ENCODE assay signal across 37 cellular contexts in genomic region chr15:43071451-43071850, GRCh38.
"Had no signal": no experiment of that assay in that cellular context is flagged by ENCODE, and none has a peak within 500 bp of the region (broad histone marks: within the 10 kb centered on the region; RNA-seq: fewer than 3 reads in every experiment).

No MANE protein-coding gene starts in this region.

- H3K27me3 Mint-ChIP-seq: activated naive CD4-positive, alpha-beta T cell treated with anti-CD3 and anti-CD28 coated beads, Interleukin-2, amount 10 ng/mL, durations not matched to agents 7 days and 5 days; activated naive CD4-positive, alpha-beta T cell treated with anti-CD3 and anti-CD28 coated beads, Interleukin-2, amount 50 U/mL, for 24 hours; activated naive CD8-positive, alpha-beta T cell; activated naive CD8-positive, alpha-beta T cell treated with anti-CD3 and anti-CD28 coated beads for 36 hours; activated naive CD8-positive, alpha-beta T cell treated with anti-CD3 and anti-CD28 coated beads, Interleukin-2, amount 10 ng/mL, durations not matched to agents 7 days and 5 days; activated naive CD8-positive, alpha-beta T cell treated with anti-CD3 and anti-CD28 coated beads, Interleukin-2, amount 50 U/mL, for 24 hours; activated T-cell treated with anti-CD3 and anti-CD28 coated beads, Interleukin-2, amount 50 U/mL, for 24 hours; activated T-helper 17 cell treated with anti-CD3 and anti-CD28 coated beads, Interleukin-2, amount 50 U/mL, for 72 hours; brain; central memory CD8-positive, alpha-beta T cell had no signal

- H3K36me3 ChIP-seq: colonic mucosa had no signal

- DNase-seq: activated effector memory CD4-positive, alpha-beta T cell treated with anti-CD3 and anti-CD28 coated beads, Interleukin-2, amount 50 U/mL, for 16 hours; activated effector memory CD4-positive, alpha-beta T cell treated with Interleukin-2 at 50 U/mL for 16 hours; activated gamma-delta T cell; activated gamma-delta T cell treated with Interleukin-2 at 50 U/mL for 16 hours; activated naive CD4-positive, alpha-beta T cell; activated naive CD4-positive, alpha-beta T cell treated with anti-CD3 and anti-CD28 coated beads for 36 hours; activated naive CD4-positive, alpha-beta T cell treated with anti-CD3 and anti-CD28 coated beads, Interleukin-2, amount 10 ng/mL, durations not matched to agents 7 days and 5 days; activated naive CD4-positive, alpha-beta T cell treated with anti-CD3 and anti-CD28 coated beads, Interleukin-2, amount 50 U/mL, for 16 hours; activated naive CD4-positive, alpha-beta T cell treated with Interleukin-2 at 50 U/mL for 16 hours; activated naive CD8-positive, alpha-beta T cell treated with anti-CD3 and anti-CD28 coated beads for 36 hours; activated naive CD8-positive, alpha-beta T cell treated with anti-CD3 and anti-CD28 coated beads, Interleukin-2, amount 10 ng/mL, durations not matched to agents 7 days and 5 days; activated naive CD8-positive, alpha-beta T cell treated with anti-CD3 and anti-CD28 coated beads, Interleukin-2, amount 50 U/mL, for 24 hours; activated T-cell treated with anti-CD3 and anti-CD28 coated beads, Interleukin-2, amount 50 U/mL, for 24 hours; activated T-cell treated with anti-CD3 and anti-CD28 coated beads, Interleukin-2, amount 50 U/mL, for 4 hours; activated T-cell treated with anti-CD3 and anti-CD28 coated beads, Interleukin-2, amount 50 U/mL, for 48 hours; activated T-cell treated with anti-CD3 and anti-CD28 coated beads, Interleukin-2, amount 50 U/mL, for 72 hours; adrenal gland; amniotic stem cell; amygdala; anterior cingulate cortex; aorta; body of pancreas; brain microvascular endothelial cell; caudate nucleus; central memory CD4-positive, alpha-beta T cell; cerebellar nuclear complex; colonic mucosa had no signal

- ATAC-seq: activated naive CD4-positive, alpha-beta T cell treated with anti-CD3 and anti-CD28 coated beads, Interleukin-2, amount 50 U/mL, for 72 hours; activated naive CD8-positive, alpha-beta T cell treated with anti-CD3 and anti-CD28 coated beads, Interleukin-2, amount 50 U/mL, for 24 hours; activated T-cell treated with anti-CD3 and anti-CD28 coated beads, Interleukin-2, amount 50 U/mL, for 4 hours; activated T-cell treated with anti-CD3 and anti-CD28 coated beads, Interleukin-2, amount 50 U/mL, for 72 hours; activated T-helper 17 cell treated with anti-CD3 and anti-CD28 coated beads, Interleukin-2, amount 50 U/mL, for 72 hours; body of pancreas had no signal

- H3K9me3 Mint-ChIP-seq: activated naive CD4-positive, alpha-beta T cell treated with anti-CD3 and anti-CD28 coated beads for 36 hours; activated naive CD4-positive, alpha-beta T cell treated with anti-CD3 and anti-CD28 coated beads, Interleukin-2, amount 10 ng/mL, durations not matched to agents 7 days and 5 days; activated naive CD4-positive, alpha-beta T cell treated with anti-CD3 and anti-CD28 coated beads, Interleukin-2, amount 50 U/mL, for 24 hours; activated naive CD4-positive, alpha-beta T cell treated with anti-CD3 and anti-CD28 coated beads, Interleukin-2, amount 50 U/mL, for 72 hours; activated naive CD8-positive, alpha-beta T cell treated with anti-CD3 and anti-CD28 coated beads for 36 hours; activated naive CD8-positive, alpha-beta T cell treated with anti-CD3 and anti-CD28 coated beads, Interleukin-2, amount 10 ng/mL, durations not matched to agents 7 days and 5 days; activated naive CD8-positive, alpha-beta T cell treated with anti-CD3 and anti-CD28 coated beads, Interleukin-2, amount 50 U/mL, for 24 hours; activated T-cell treated with anti-CD3 and anti-CD28 coated beads, Interleukin-2, amount 50 U/mL, for 24 hours; activated T-cell treated with anti-CD3 and anti-CD28 coated beads, Interleukin-2, amount 50 U/mL, for 4 hours; activated T-cell treated with anti-CD3 and anti-CD28 coated beads, Interleukin-2, amount 50 U/mL, for 72 hours; activated T-helper 1 cell treated with anti-CD3 and anti-CD28 coated beads, Interleukin-12 subunit alpha, Interleukin-12 subunit beta, Interleukin-2, Interleukin-4 antibody, amounts not matched to agents 30 ng/mL and 10 ng/mL and 1 ng/mL, durations not matched to agents 14 hours and 24 hours and 36 hours; activated T-helper 17 cell treated with anti-CD3 and anti-CD28 coated beads, Interleukin-2, amount 50 U/mL, for 72 hours; activated T-helper 2 cell treated with anti-CD3 and anti-CD28 coated beads, Interferon-gamma antibody, Interleukin-2, Interleukin-4, amounts not matched to agents 10 μg/mL and 5 μg/mL and 100 μg/mL, durations not matched to agents 14 hours and 24 hours and 36 hours; brain; central memory CD8-positive, alpha-beta T cell had no signal

- H3K4me3 ChIP-seq: adrenal gland, ascending aorta, body of pancreas, cardiac muscle cell, colonic mucosa had no signal

- H3K27me3 ChIP-seq: adrenal gland, ascending aorta, body of pancreas, brain microvascular endothelial cell, cardiac muscle cell, colonic mucosa had no signal

- H3K27ac Mint-ChIP-seq: activated naive CD4-positive, alpha-beta T cell treated with anti-CD3 and anti-CD28 coated beads for 36 hours; activated naive CD4-positive, alpha-beta T cell treated with anti-CD3 and anti-CD28 coated beads, Interleukin-2, amount 10 ng/mL, durations not matched to agents 7 days and 5 days; activated naive CD4-positive, alpha-beta T cell treated with anti-CD3 and anti-CD28 coated beads, Interleukin-2, amount 50 U/mL, for 24 hours; activated naive CD4-positive, alpha-beta T cell treated with anti-CD3 and anti-CD28 coated beads, Interleukin-2, amount 50 U/mL, for 72 hours; activated naive CD8-positive, alpha-beta T cell; activated naive CD8-positive, alpha-beta T cell treated with anti-CD3 and anti-CD28 coated beads for 36 hours; activated naive CD8-positive, alpha-beta T cell treated with anti-CD3 and anti-CD28 coated beads, Interleukin-2, amount 10 ng/mL, durations not matched to agents 7 days and 5 days; activated naive CD8-positive, alpha-beta T cell treated with anti-CD3 and anti-CD28 coated beads, Interleukin-2, amount 50 U/mL, for 24 hours; activated T-cell treated with anti-CD3 and anti-CD28 coated beads, Interleukin-2, amount 50 U/mL, for 24 hours; activated T-cell treated with anti-CD3 and anti-CD28 coated beads, Interleukin-2, amount 50 U/mL, for 72 hours; activated T-helper 1 cell treated with anti-CD3 and anti-CD28 coated beads, Interleukin-12 subunit alpha, Interleukin-12 subunit beta, Interleukin-2, Interleukin-4 antibody, amounts not matched to agents 30 ng/mL and 10 ng/mL and 1 ng/mL, durations not matched to agents 14 hours and 24 hours and 36 hours; activated T-helper 17 cell treated with anti-CD3 and anti-CD28 coated beads, Interleukin-2, amount 50 U/mL, for 72 hours; activated T-helper 2 cell treated with anti-CD3 and anti-CD28 coated beads, Interferon-gamma antibody, Interleukin-2, Interleukin-4, amounts not matched to agents 10 μg/mL and 5 μg/mL and 100 μg/mL, durations not matched to agents 14 hours and 24 hours and 36 hours; brain had no signal

- H3K4me1 Mint-ChIP-seq: activated naive CD4-positive, alpha-beta T cell treated with anti-CD3 and anti-CD28 coated beads, Interleukin-2, amount 10 ng/mL, durations not matched to agents 7 days and 5 days; activated naive CD4-positive, alpha-beta T cell treated with anti-CD3 and anti-CD28 coated beads, Interleukin-2, amount 50 U/mL, for 24 hours; activated naive CD8-positive, alpha-beta T cell treated with anti-CD3 and anti-CD28 coated beads for 36 hours; activated naive CD8-positive, alpha-beta T cell treated with anti-CD3 and anti-CD28 coated beads, Interleukin-2, amount 10 ng/mL, durations not matched to agents 7 days and 5 days; activated naive CD8-positive, alpha-beta T cell treated with anti-CD3 and anti-CD28 coated beads, Interleukin-2, amount 50 U/mL, for 24 hours; activated T-helper 17 cell treated with anti-CD3 and anti-CD28 coated beads, Interleukin-2, amount 50 U/mL, for 72 hours; brain; central memory CD8-positive, alpha-beta T cell had no signal

- H3K9me3 ChIP-seq: adrenal gland, ascending aorta, body of pancreas, colonic mucosa had no signal

- H3K4me1 ChIP-seq: adrenal gland, ascending aorta, body of pancreas, colonic mucosa had no signal

- H3K4me3 Mint-ChIP-seq: activated naive CD4-positive, alpha-beta T cell treated with anti-CD3 and anti-CD28 coated beads for 36 hours; activated naive CD4-positive, alpha-beta T cell treated with anti-CD3 and anti-CD28 coated beads, Interleukin-2, amount 10 ng/mL, durations not matched to agents 7 days and 5 days; activated naive CD4-positive, alpha-beta T cell treated with anti-CD3 and anti-CD28 coated beads, Interleukin-2, amount 50 U/mL, for 24 hours; activated naive CD8-positive, alpha-beta T cell; activated naive CD8-positive, alpha-beta T cell treated with anti-CD3 and anti-CD28 coated beads for 36 hours; activated naive CD8-positive, alpha-beta T cell treated with anti-CD3 and anti-CD28 coated beads, Interleukin-2, amount 10 ng/mL, durations not matched to agents 7 days and 5 days; activated naive CD8-positive, alpha-beta T cell treated with anti-CD3 and anti-CD28 coated beads, Interleukin-2, amount 50 U/mL, for 24 hours; activated T-cell treated with anti-CD3 and anti-CD28 coated beads, Interleukin-2, amount 50 U/mL, for 24 hours; activated T-cell treated with anti-CD3 and anti-CD28 coated beads, Interleukin-2, amount 50 U/mL, for 4 hours; activated T-cell treated with anti-CD3 and anti-CD28 coated beads, Interleukin-2, amount 50 U/mL, for 72 hours; activated T-helper 1 cell treated with anti-CD3 and anti-CD28 coated beads, Interleukin-12 subunit alpha, Interleukin-12 subunit beta, Interleukin-2, Interleukin-4 antibody, amounts not matched to agents 30 ng/mL and 10 ng/mL and 1 ng/mL, durations not matched to agents 14 hours and 24 hours and 36 hours; activated T-helper 17 cell treated with anti-CD3 and anti-CD28 coated beads, Interleukin-2, amount 50 U/mL, for 72 hours; brain; central memory CD8-positive, alpha-beta T cell had no signal

- H3K27ac ChIP-seq: adrenal gland, ascending aorta, body of pancreas, brain microvascular endothelial cell, cardiac muscle cell, colonic mucosa had no signal
